ENCODE assay signal across 8 cellular contexts in genomic region chr4:25767877-25768475, GRCh38.
A peak's percentile ranks its signal among the peaks of the same experiment; 100 is the strongest.
DNase-seq lines count a peak whose midpoint lies in the region; ATAC-seq, FAIRE-seq and TF ChIP-seq lines count a peak whose summit lies in the region.

No MANE protein-coding gene starts in this region.

- 47% methylated on average over 5 of the region's 5 CpGs; no CpG with 5 or more reads in 1 of the 2 experiments for WGBS in H1 (ENCODE audit: extremely low coverage in 1 of 2, insufficient coverage in 1 of 2, insufficient read length in 1 of 2, insufficient replicate concordance in 2 of 2, low coverage in 1 of 2, low lambda C conversion rate in 2 of 2, missing lambda C conversion rate in 1 of 2), 2 experiments

- H3K36me3 ChIP-seq in H1 (ENCODE audit: control insufficient read depth in 2 of 4, insufficient read depth in 4 of 4, low read length in 3 of 4): peaks cover 7 to 23% (median 19%) of the 10 kb centered on the region in 4 experiments; a peak in 6 of 8 replicates

- DNase-seq in GM10248 (ENCODE audit: extremely low spot score): no peak
- peak; percentile 59 for DNase-seq in M059J (ENCODE audit: low read depth)
- DNase-seq in RWPE1 (ENCODE audit: low spot score): peak; percentile 70
- DNase-seq in H1 (ENCODE audit: low read depth in 1 of 2, low spot score in 2 of 2): peak in 1 of 2 experiments; percentile 33
- peak; percentile 79 to 89 for DNase-seq in lung microvascular endothelial cell (ENCODE audit: low read depth in 2 of 2)
- DNase-seq in activated T-cell treated with anti-CD3 and anti-CD28 coated beads, Interleukin-2, amount 50 U/mL, for 1 hour: no peak

- H2BK12ac ChIP-seq in H1 (ENCODE audit: low read depth, low read length): no peak overlapping the region

- H4K8ac ChIP-seq in H1 (ENCODE audit: extremely low read depth, insufficient read depth, low read length): no peak overlapping the region

- no peak overlapping the region for H2AK5ac ChIP-seq in H1 (ENCODE audit: low read depth, low read length)

- H4K91ac ChIP-seq in H1 (replicated peaks; ENCODE audit: insufficient read length, low read length): no peak overlapping the region

- TF ChIP-seq POLR2A in H1 (IDR thresholded peaks at IDR 0.05; ENCODE audit: control extremely low read depth in 1 of 2, low read depth in 2 of 2, low read length in 2 of 2): no peak

- no peak overlapping the region for H2BK5ac ChIP-seq in H1 (ENCODE audit: low read depth, low read length)

- no peak overlapping the region for H2BK120ac ChIP-seq in H1 (replicated peaks; ENCODE audit: low read depth, low read length)

- H4K5ac ChIP-seq in H1 (ENCODE audit: insufficient read length, low read depth, low read length): no peak overlapping the region

- no peak for TF ChIP-seq EP300 in H1 (IDR thresholded peaks at IDR 0.05; ENCODE audit: borderline replicate concordance in 1 of 2, low read depth in 2 of 2, low read length in 2 of 2)

- H3K23ac ChIP-seq in H1 (ENCODE audit: insufficient read length): no peak overlapping the region

- H3K4me1 ChIP-seq in H1 (replicated peaks in 1 of 4; ENCODE audit: control insufficient read depth in 3 of 4, insufficient read depth in 4 of 4, low read length in 3 of 4): no peaks in the 10 kb centered on the region

- no peak overlapping the region for H2BK15ac ChIP-seq in H1 (ENCODE audit: low read length)

- peak; percentile 96 to 98 for TF ChIP-seq RAD21 in H1 (IDR thresholded peaks at IDR 0.05 in 1 of 2, conservative IDR thresholded peaks at IDR 0.05 in 1 of 2; ENCODE audit: low read depth in 2 of 2, low read length in 2 of 2)

- no peak overlapping the region for H3K18ac ChIP-seq in H1 (ENCODE audit: extremely low read depth, low read length)

- TF ChIP-seq CTCF in 22Rv1 (IDR thresholded peaks at IDR 0.05) (peak; percentile 87), GM10248 (IDR thresholded peaks at IDR 0.05; ENCODE audit: control extremely low read depth, extremely low read depth, low read depth, missing control alignments) (peak; percentile 62), RWPE1 (conservative IDR thresholded peaks at IDR 0.05; ENCODE audit: low read depth) (peak; percentile 79), H1 (IDR thresholded peaks at IDR 0.05; ENCODE audit: control extremely low read depth in 1 of 3, insufficient read depth in 1 of 3, low read depth in 1 of 3, low read length in 3 of 3) (peak; percentile 82 to 92 (median 88))

- H3K9ac ChIP-seq in H1 (replicated peaks in 1 of 4; ENCODE audit: extremely low read depth in 1 of 4, low read depth in 3 of 4, low read length in 3 of 4): no peak overlapping the region

- H3K56ac ChIP-seq in H1 (replicated peaks; ENCODE audit: insufficient read length, low read depth, low read length): no peak overlapping the region

- no peaks in the 10 kb centered on the region for H3K23me2 ChIP-seq in H1 (ENCODE audit: low read depth, low read length)

- H3K4ac ChIP-seq in H1 (replicated peaks; ENCODE audit: insufficient read length, low read depth, low read length): no peak overlapping the region

- no peak overlapping the region for H3K4me3 ChIP-seq in H1 (ENCODE audit: extremely low read depth in 1 of 4, insufficient read depth in 2 of 4, low read depth in 3 of 4, low read length in 4 of 4)

- H3K79me2 ChIP-seq in H1 (ENCODE audit: control insufficient read depth in 1 of 2, insufficient read depth in 2 of 2, low read length in 2 of 2): no peaks in the 10 kb centered on the region

- no peaks in the 10 kb centered on the region for H3K9me3 ChIP-seq in H1 (ENCODE audit: insufficient read depth in 2 of 2, low read depth in 1 of 2, low read length in 1 of 2)

- H2BK20ac ChIP-seq in H1 (ENCODE audit: low read length): no peak overlapping the region

- H3K79me1 ChIP-seq in H1 (ENCODE audit: low read depth, low read length): no peaks in the 10 kb centered on the region

- POLR2A ChIA-PET in GM10248 (lab: Yijun Ruan, JAX): interaction anchor here (0.5 kb wide), 1 partner anchor 1314 kb away, joined by 3 read pairs; no protein-coding TSS in a partner anchor
- POLR2A ChIA-PET in RWPE1 (lab: Yijun Ruan, JAX; ENCODE audit: low non-redundant PET): interaction anchor here (0.6 kb wide), 1 partner anchor 184 kb away, joined by 5 read pairs; no protein-coding TSS in a partner anchor
- POLR2A ChIA-PET in H1 (lab: Charles Lee; ENCODE audit: partially characterized antibody): no interaction called here

- no peaks in the 10 kb centered on the region for H3K27me3 ChIP-seq in H1 (replicated peaks in 1 of 4; ENCODE audit: control insufficient read depth in 3 of 4, extremely low read depth in 1 of 4, insufficient read depth in 3 of 4, low read length in 3 of 4)

- no peak for ATAC-seq in HG03460 (IDR thresholded peaks at IDR 0.05; ENCODE audit: unreplicated experiment)

- no peak overlapping the region for H3K27ac ChIP-seq in 22Rv1
- H3K27ac ChIP-seq in RWPE1: no peak overlapping the region
- H3K27ac ChIP-seq in H1 (ENCODE audit: low read depth, low read length): no peak overlapping the region

- no peak overlapping the region for H2AFZ ChIP-seq in H1 (ENCODE audit: low read length)

- peak; percentile 86 for FAIRE-seq in H1 (lab: Jason Lieb, UNC)

- CTCF ChIA-PET in GM10248 (lab: Yijun Ruan, JAX) (interaction anchor here (0.6 to 6.8 kb wide), 15 partner anchors 9 to 383 kb away, joined by 3 to 49 read pairs (median 4); no protein-coding TSS in a partner anchor), RWPE1 (lab: Yijun Ruan, JAX) (interaction anchor here (0.6 to 2.4 kb wide), 7 partner anchors 201 to 1226 kb away, joined by 3 to 42 read pairs (median 4); no protein-coding TSS in a partner anchor), H1 (lab: Charles Lee; ENCODE audit: partially characterized antibody) (interaction anchor here (0.6 to 13.1 kb wide), 60 partner anchors 9 to 588 kb away, joined by 3 to 248 read pairs (median 4); partner anchors contain the start of gene SMIM20)

- no peak overlapping the region for H3K4me2 ChIP-seq in H1 (ENCODE audit: insufficient read depth in 1 of 2, low read depth in 2 of 2, low read length in 2 of 2)

- H3K14ac ChIP-seq in H1 (ENCODE audit: insufficient read length): no peak overlapping the region

- H4K20me1 ChIP-seq in H1 (replicated peaks in 1 of 2; ENCODE audit: control insufficient read depth in 1 of 2, insufficient read depth in 2 of 2, low read length in 2 of 2): no peaks in the 10 kb centered on the region

TF ChIP-seq in H1, 55 proteins besides CTCF, POLR2A, EP300 and RAD21:
- TF ChIP-seq MAFK (IDR thresholded peaks at IDR 0.05; ENCODE audit: low read depth, low read length): no peak
- no peak for TF ChIP-seq CREB1 (IDR thresholded peaks at IDR 0.05)
- no peak for TF ChIP-seq SP1 (IDR thresholded peaks at IDR 0.05; ENCODE audit: low read depth, low read length)
- no peak for TF ChIP-seq TAF7 (optimal IDR thresholded peaks at IDR 0.05; ENCODE audit: borderline replicate concordance, low read depth, low read length)
- no peak for TF ChIP-seq ZNF274 (IDR thresholded peaks at IDR 0.05; ENCODE audit: borderline replicate concordance, extremely low read depth, low read length)

Comparison
In these comparisons a context has a peak if more than half of its experiments do, and no peak if none do; other contexts are left out.
1. DNase-seq: peak in M059J (single experiment), RWPE1 (single experiment) and lung microvascular endothelial cell (2 of 2); none in GM10248 (single experiment) and activated T-cell treated with anti-CD3 and anti-CD28 coated beads, Interleukin-2, amount 50 U/mL, for 1 hour (single experiment).
2. Peak in every context shown above with its lines, with median percentiles within 50 percentile points of each other: CTCF ChIP-seq.